In genomic region chr17:78715000-78715771, GRCh38 we compare ENCODE assay signal across 9 cellular contexts.
DNase-seq lines count a peak whose midpoint lies in the region; ATAC-seq and TF ChIP-seq lines count a peak whose summit lies in the region.
"Had no signal": no experiment of that assay in that cellular context is flagged by ENCODE, and none has a peak within 500 bp of the region (broad histone marks: within the 10 kb centered on the region; RNA-seq: fewer than 3 reads in every experiment).

No MANE protein-coding gene starts in this region.

- peaks cover 5% of the 10 kb centered on the region for H3K36me3 Mint-ChIP-seq in activated CD8-positive, alpha-beta T cell treated with anti-CD3 and anti-CD28 coated beads for 36 hours (ENCODE audit: low read depth)
- peaks cover 6% of the 10 kb centered on the region for H3K36me3 Mint-ChIP-seq in memory B cell

- no peak overlapping the region for H3K4me3 ChIP-seq in right atrium auricular region

- CTCF ChIA-PET in activated CD8-positive, alpha-beta T cell treated with anti-CD3 and anti-CD28 coated beads for 36 hours (lab: Charles Lee) = interaction anchor here (0.7 to 3.1 kb wide), 8 partner anchors 9 to 84 kb away, joined by 3 to 16 read pairs (median 5); no protein-coding TSS in a partner anchor

- TF ChIP-seq CTCF in right atrium auricular region (IDR thresholded peaks at IDR 0.05) = no peak
- no peak for TF ChIP-seq CTCF in activated CD8-positive, alpha-beta T cell treated with anti-CD3 and anti-CD28 coated beads for 36 hours (IDR thresholded peaks at IDR 0.05)

- POLR2A ChIA-PET in activated CD8-positive, alpha-beta T cell treated with anti-CD3 and anti-CD28 coated beads for 36 hours (lab: Charles Lee) = interaction anchor here (0.6 to 4.8 kb wide), 5 partner anchors 11 to 129 kb away, joined by 3 to 27 read pairs (median 3); no protein-coding TSS in a partner anchor

- H3K27ac Mint-ChIP-seq in activated CD8-positive, alpha-beta T cell treated with anti-CD3 and anti-CD28 coated beads for 36 hours = peak overlapping the region; percentile 89
- peak overlapping the region; percentile 93 for H3K27ac Mint-ChIP-seq in memory B cell

- H3K27me3 Mint-ChIP-seq in activated CD8-positive, alpha-beta T cell treated with anti-CD3 and anti-CD28 coated beads for 36 hours = no peaks in the 10 kb centered on the region
- H3K27me3 Mint-ChIP-seq in memory B cell = no peaks in the 10 kb centered on the region

- H3K4me3 Mint-ChIP-seq in activated CD8-positive, alpha-beta T cell treated with anti-CD3 and anti-CD28 coated beads for 36 hours = peak overlapping the region; percentile 51
- peak overlapping the region; percentile 62 for H3K4me3 Mint-ChIP-seq in memory B cell

- H3K9me3 ChIP-seq in right atrium auricular region = no peaks in the 10 kb centered on the region

- peak overlapping the region; percentile 34 to 42 for H3K27ac ChIP-seq in right atrium auricular region

- H3K9me3 Mint-ChIP-seq in activated CD8-positive, alpha-beta T cell treated with anti-CD3 and anti-CD28 coated beads for 36 hours = no peaks in the 10 kb centered on the region
- H3K9me3 Mint-ChIP-seq in memory B cell = no peaks in the 10 kb centered on the region

- peaks cover 89% of the 10 kb centered on the region for H3K4me1 Mint-ChIP-seq in activated CD8-positive, alpha-beta T cell treated with anti-CD3 and anti-CD28 coated beads for 36 hours (ENCODE audit: low read depth)
- peaks cover 67% of the 10 kb centered on the region for H3K4me1 Mint-ChIP-seq in memory B cell

- no peaks in the 10 kb centered on the region for H3K27me3 ChIP-seq in right atrium auricular region

- intact Hi-C loops in left ventricle myocardium superior (cut with micrococcal nuclease) = no loop called here
- intact Hi-C loops in activated CD8-positive, alpha-beta T cell treated with anti-CD3 and anti-CD28 coated beads for 36 hours (cut with micrococcal nuclease) = no loop called here

- no peak for DNase-seq in right atrium auricular region (ENCODE audit: low spot score)
- DNase-seq in left ventricle myocardium superior = no peak
- DNase-seq in activated CD8-positive, alpha-beta T cell treated with anti-CD3 and anti-CD28 coated beads for 36 hours = no peak
- DNase-seq in memory B cell (ENCODE audit: low spot score in 2 of 2) = no peak
- no peak for DNase-seq in GM03348 (ENCODE audit: low spot score)
- no peak for DNase-seq in RKO (ENCODE audit: low spot score)
- DNase-seq: NCI-H2171 treated with DMSO at 0.1 percent for 48 hours had no signal

- no peaks in the 10 kb centered on the region for H3K36me3 ChIP-seq in right atrium auricular region

- peaks cover 0 to 63% of the 10 kb centered on the region in 2 donors for H3K4me1 ChIP-seq in right atrium auricular region

- no peak for ATAC-seq in left ventricle myocardium superior
- ATAC-seq in activated CD8-positive, alpha-beta T cell treated with anti-CD3 and anti-CD28 coated beads for 36 hours = no peak
- ATAC-seq in memory B cell (ENCODE audit: low read depth) = no peak
- ATAC-seq in GM18873 (IDR thresholded peaks at IDR 0.05; ENCODE audit: low FRiP score, unreplicated experiment) = no peak
- no peak for ATAC-seq in GM18502 (IDR thresholded peaks at IDR 0.05; ENCODE audit: poor library complexity, unreplicated experiment)
